21 cellular contexts compared by ENCODE assay signal in the genomic region with DNA sequence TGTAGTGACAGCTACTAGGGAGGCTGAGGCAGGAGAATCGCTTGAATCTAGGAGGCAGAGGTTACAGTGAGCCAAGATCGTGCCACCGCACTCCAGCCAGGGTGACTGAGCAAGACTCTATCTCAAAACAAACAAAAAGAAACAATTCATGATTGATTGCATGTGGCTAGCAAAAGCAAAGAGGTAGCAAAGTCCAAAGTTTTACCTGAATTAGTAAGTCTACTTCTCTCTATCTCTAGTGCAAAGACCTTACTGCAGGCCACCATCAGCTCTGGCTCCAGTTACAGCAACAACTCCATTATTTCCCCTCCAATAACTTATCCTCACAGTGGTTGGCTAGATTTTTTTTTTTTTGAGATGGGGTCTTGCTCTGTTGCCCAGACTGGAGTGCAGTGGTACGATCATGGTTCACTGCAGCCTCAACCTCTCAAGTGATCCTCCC. TPM values are rescaled to one million over a fixed set of nuclear protein-coding genes. Genes with fewer than 3 reads are reported as not detected.
A peak's percentile ranks its signal among the peaks of the same experiment; 100 is the strongest.
DNase-seq lines count a peak whose midpoint lies in the region; ATAC-seq, FAIRE-seq and TF ChIP-seq lines count a peak whose summit lies in the region.
"Had no signal": no experiment of that assay in that cellular context is flagged by ENCODE, and none has a peak within 500 bp of the region (broad histone marks: within the 10 kb centered on the region; RNA-seq: fewer than 3 reads in every experiment).

No MANE protein-coding gene starts in this region.

- H3K27ac ChIP-seq in Peyer's patch (peak overlapping the region in 3 of 4 donors; percentile 18 to 68 (median 58)), pancreas (peak overlapping the region in 2 of 4 donors; percentile 28 to 35), dorsolateral prefrontal cortex (no peak overlapping the region), ascending aorta (no peak overlapping the region)

- H3K4me3 ChIP-seq in Peyer's patch, result no peak overlapping the region
- H3K4me3 ChIP-seq in pancreas, result no peak overlapping the region
- no peak overlapping the region for H3K4me3 ChIP-seq in dorsolateral prefrontal cortex
- H3K4me3 ChIP-seq in ascending aorta, result no peak overlapping the region

- intact Hi-C loops in left colon (cut with DNase I, micrococcal nuclease) (no loop called here), pancreas (cut with DNase I) (no loop called here), dorsolateral prefrontal cortex (cut with DNase I) (loop anchor here in 1 of 2 donors (10.0 kb wide), 1 partner anchor 114 kb away; the partner anchor contains the start of gene JADE2), ascending aorta (cut with DNase I) (no loop called here)

- H3K27me3 ChIP-seq in Peyer's patch (no peaks in the 10 kb centered on the region), pancreas (no peaks in the 10 kb centered on the region), dorsolateral prefrontal cortex (no peaks in the 10 kb centered on the region), ascending aorta (no peaks in the 10 kb centered on the region)

- no peaks in the 10 kb centered on the region for H3K4me1 ChIP-seq in Peyer's patch
- H3K4me1 ChIP-seq in pancreas, result peaks cover 8 to 20% (median 12%) of the 10 kb centered on the region in 3 donors
- H3K4me1 ChIP-seq in ascending aorta, result no peaks in the 10 kb centered on the region

- DNase-seq in Peyer's patch, result peak in 2 of 3 donors; percentile 64 to 67
- peak; percentile 43 for DNase-seq in left colon
- DNase-seq in pancreas, result peak in 5 of 6 donors; percentile 40 to 53 (median 50)
- DNase-seq in dorsolateral prefrontal cortex, result no peak
- DNase-seq in NCI-H345 (lab: John Stamatoyannopoulos, UW), result no peak
- no peak for DNase-seq in ascending aorta (ENCODE audit: low spot score in 2 of 2)
- DNase-seq in cerebellar nuclear complex (lab: John Stamatoyannopoulos, UW), result no peak
- DNase-seq: AML-193, DMS 273 treated with DMSO at 0.1 percent for 48 hours, H9, KG1, MV-4-11, NCI-H1417, NCI-H187, NCI-H2107, NCI-H510A treated with DMSO at 0.1 percent for 48 hours, NCI-H774, OCI-M1, SHP77 treated with DMSO at 0.1 percent for 48 hours had no signal

- H3K9me3 ChIP-seq in Peyer's patch, result no peaks in the 10 kb centered on the region
- no peaks in the 10 kb centered on the region for H3K9me3 ChIP-seq in pancreas
- H3K9me3 ChIP-seq in ascending aorta, result no peaks in the 10 kb centered on the region

- ATAC-seq in left colon, result peak; percentile 95
- ATAC-seq in pancreas, result peak; percentile 87 to 95 (median 93)
- ATAC-seq: SK-N-SH treated with all-trans-retinoic acid at 6 μM for 48 hours had no signal

- no peak for TF ChIP-seq CTCF in Peyer's patch (IDR thresholded peaks at IDR 0.05)
- no peak for TF ChIP-seq CTCF in pancreas (IDR thresholded peaks at IDR 0.05)
- no peak for TF ChIP-seq CTCF in dorsolateral prefrontal cortex (IDR thresholded peaks at IDR 0.05 in 54 of 56, conservative IDR thresholded peaks at IDR 0.05 in 2 of 56; ENCODE audit: low read depth in 1 of 56, partially characterized antibody in 56 of 56)
- TF ChIP-seq CTCF in ascending aorta (IDR thresholded peaks at IDR 0.05), result no peak

- no peaks in the 10 kb centered on the region for H3K36me3 ChIP-seq in Peyer's patch
- no peaks in the 10 kb centered on the region for H3K36me3 ChIP-seq in pancreas
- no peaks in the 10 kb centered on the region for H3K36me3 ChIP-seq in ascending aorta

- TF ChIP-seq POLR2A in Peyer's patch (IDR thresholded peaks at IDR 0.05), result no peak

- 27 to 33% methylated on average over 4 of the region's 4 CpGs for WGBS in pancreas, 2 donors

- FAIRE-seq in pancreas (lab: Jason Lieb, UNC), result no peak
- FAIRE-seq: G401.6 had no signal

RNA-seq across cellular contexts. Expression of gene SAR1B, which starts 6.2 kb away (rescaled TPM):
- total RNA-seq in Peyer's patch (100 to 1,000 TPM; 102 to 126 (median 118) TPM), left colon (100 to 1,000 TPM in 1 of 2 donors, 10 to 100 TPM in 1; 97.3 to 107 TPM), pancreas (10 to 100 TPM; 31.6 to 42.8 (median 39.5) TPM), dorsolateral prefrontal cortex (100 to 1,000 TPM in 2 of 120 experiments, 10 to 100 TPM in 118; 52.6 to 109 (median 74.4) TPM), ascending aorta (11.6 TPM)
- polyA plus RNA-seq in pancreas, result 10 to 100 TPM; 11.1 to 21.2 TPM

RNA-seq across cellular contexts. Expression of gene SEC24A, which starts 9.8 kb away (rescaled TPM):
- total RNA-seq in Peyer's patch, result 10 to 100 TPM; 17.3 to 54.8 (median 40.4) TPM
- total RNA-seq in left colon, result 10 to 100 TPM; 28.8 to 34.8 TPM
- total RNA-seq in pancreas, result 10 to 100 TPM in 4 of 6 donors, 1 to 10 TPM in 2; 9.4 to 18.1 (median 11.5) TPM
- polyA plus RNA-seq in pancreas, result 1 to 10 TPM; 3.4 to 4.4 TPM
- total RNA-seq in dorsolateral prefrontal cortex, result 10 to 100 TPM; 11.7 to 20.2 (median 15.4) TPM
- 21.2 TPM for total RNA-seq in ascending aorta

Comparison
In these comparisons a context has a peak if more than half of its experiments do, and no peak if none do; other contexts are left out.
1. DNase-seq: peak in Peyer's patch (2 of 3), left colon (2 of 2) and pancreas (5 of 6); none in dorsolateral prefrontal cortex (0 of 10), NCI-H345 (single experiment), ascending aorta (0 of 2) and cerebellar nuclear complex (0 of 2).
2. H3K27ac ChIP-seq: peak in Peyer's patch (3 of 4); none in dorsolateral prefrontal cortex (0 of 59) and ascending aorta (0 of 2).